ENCODE assay signal across 1 cellular context in the genomic region with DNA sequence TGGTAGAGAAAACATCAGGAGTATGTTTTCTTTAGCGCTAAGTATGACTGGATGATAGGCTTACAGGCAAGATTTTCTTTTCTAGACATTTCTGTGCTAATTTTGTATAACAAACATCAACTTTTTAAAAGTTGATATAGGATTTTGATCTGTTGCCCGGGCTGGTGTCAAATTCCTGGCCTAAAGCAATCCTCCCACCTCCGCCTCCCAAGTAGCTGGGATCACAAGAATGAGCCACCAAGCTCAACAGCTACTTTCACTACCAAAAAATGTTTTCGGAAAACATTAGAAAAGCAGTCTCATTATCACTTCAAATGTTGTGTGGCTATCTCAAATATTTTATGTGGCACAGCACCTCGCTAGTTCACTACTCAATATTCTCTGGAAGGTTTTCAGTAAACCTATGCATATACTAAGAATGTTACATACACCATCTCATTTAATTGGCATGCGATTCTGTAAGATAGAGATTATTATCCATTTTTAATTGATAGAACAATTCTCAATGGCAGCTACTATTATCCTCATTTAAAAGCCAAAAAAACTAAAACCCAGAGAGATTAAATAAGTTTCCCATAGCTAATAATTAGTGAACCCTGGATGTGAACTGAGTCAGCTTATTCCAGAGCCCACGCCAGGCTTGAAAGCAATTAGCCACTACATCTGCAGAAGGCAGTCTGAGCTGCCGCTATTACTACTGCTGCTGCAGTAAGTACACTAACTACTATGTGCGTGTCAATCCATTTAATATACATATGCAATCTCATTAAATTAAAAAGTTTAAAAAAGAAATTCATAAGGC.
TF ChIP-seq lines count a peak whose summit lies in the region.

No MANE protein-coding gene starts in this region.

TF ChIP-seq in WTC11, 78 proteins besides CTCF, POLR2A, EP300 and RAD21:
- no peak for TF ChIP-seq ERG (CRISPR knock-in tag; IDR thresholded peaks at IDR 0.05)
- TF ChIP-seq CREM (CRISPR knock-in tag; IDR thresholded peaks at IDR 0.05): no peak
- no peak for TF ChIP-seq GRHL2 (CRISPR knock-in tag; IDR thresholded peaks at IDR 0.05; ENCODE audit: insufficient replicate concordance, severe bottlenecking)
- no peak for TF ChIP-seq ZSCAN18 (CRISPR knock-in tag; IDR thresholded peaks at IDR 0.05)
- TF ChIP-seq ZNF138 (CRISPR knock-in tag; conservative IDR thresholded peaks at IDR 0.05): no peak
- TF ChIP-seq CBFB (CRISPR knock-in tag; IDR thresholded peaks at IDR 0.05; ENCODE audit: low read depth): no peak
- no peak for TF ChIP-seq ZNF232 (CRISPR knock-in tag; IDR thresholded peaks at IDR 0.05)
- TF ChIP-seq STAT6 (CRISPR knock-in tag; conservative IDR thresholded peaks at IDR 0.05; ENCODE audit: low read depth): no peak
- no peak for TF ChIP-seq TCF7 (CRISPR knock-in tag; IDR thresholded peaks at IDR 0.05; ENCODE audit: low read depth)
- no peak for TF ChIP-seq GABPB1 (CRISPR knock-in tag; IDR thresholded peaks at IDR 0.05)
